2 cellular contexts compared by ENCODE assay signal in genomic region chr17:44086364-44087311, GRCh38.
TF ChIP-seq lines count a peak whose summit lies in the region.

No MANE protein-coding gene starts in this region.

TF ChIP-seq in K562, 482 proteins besides CTCF, POLR2A, EP300 and RAD21 (continued from another document and continues in another):
- TF ChIP-seq, protein P1, sequence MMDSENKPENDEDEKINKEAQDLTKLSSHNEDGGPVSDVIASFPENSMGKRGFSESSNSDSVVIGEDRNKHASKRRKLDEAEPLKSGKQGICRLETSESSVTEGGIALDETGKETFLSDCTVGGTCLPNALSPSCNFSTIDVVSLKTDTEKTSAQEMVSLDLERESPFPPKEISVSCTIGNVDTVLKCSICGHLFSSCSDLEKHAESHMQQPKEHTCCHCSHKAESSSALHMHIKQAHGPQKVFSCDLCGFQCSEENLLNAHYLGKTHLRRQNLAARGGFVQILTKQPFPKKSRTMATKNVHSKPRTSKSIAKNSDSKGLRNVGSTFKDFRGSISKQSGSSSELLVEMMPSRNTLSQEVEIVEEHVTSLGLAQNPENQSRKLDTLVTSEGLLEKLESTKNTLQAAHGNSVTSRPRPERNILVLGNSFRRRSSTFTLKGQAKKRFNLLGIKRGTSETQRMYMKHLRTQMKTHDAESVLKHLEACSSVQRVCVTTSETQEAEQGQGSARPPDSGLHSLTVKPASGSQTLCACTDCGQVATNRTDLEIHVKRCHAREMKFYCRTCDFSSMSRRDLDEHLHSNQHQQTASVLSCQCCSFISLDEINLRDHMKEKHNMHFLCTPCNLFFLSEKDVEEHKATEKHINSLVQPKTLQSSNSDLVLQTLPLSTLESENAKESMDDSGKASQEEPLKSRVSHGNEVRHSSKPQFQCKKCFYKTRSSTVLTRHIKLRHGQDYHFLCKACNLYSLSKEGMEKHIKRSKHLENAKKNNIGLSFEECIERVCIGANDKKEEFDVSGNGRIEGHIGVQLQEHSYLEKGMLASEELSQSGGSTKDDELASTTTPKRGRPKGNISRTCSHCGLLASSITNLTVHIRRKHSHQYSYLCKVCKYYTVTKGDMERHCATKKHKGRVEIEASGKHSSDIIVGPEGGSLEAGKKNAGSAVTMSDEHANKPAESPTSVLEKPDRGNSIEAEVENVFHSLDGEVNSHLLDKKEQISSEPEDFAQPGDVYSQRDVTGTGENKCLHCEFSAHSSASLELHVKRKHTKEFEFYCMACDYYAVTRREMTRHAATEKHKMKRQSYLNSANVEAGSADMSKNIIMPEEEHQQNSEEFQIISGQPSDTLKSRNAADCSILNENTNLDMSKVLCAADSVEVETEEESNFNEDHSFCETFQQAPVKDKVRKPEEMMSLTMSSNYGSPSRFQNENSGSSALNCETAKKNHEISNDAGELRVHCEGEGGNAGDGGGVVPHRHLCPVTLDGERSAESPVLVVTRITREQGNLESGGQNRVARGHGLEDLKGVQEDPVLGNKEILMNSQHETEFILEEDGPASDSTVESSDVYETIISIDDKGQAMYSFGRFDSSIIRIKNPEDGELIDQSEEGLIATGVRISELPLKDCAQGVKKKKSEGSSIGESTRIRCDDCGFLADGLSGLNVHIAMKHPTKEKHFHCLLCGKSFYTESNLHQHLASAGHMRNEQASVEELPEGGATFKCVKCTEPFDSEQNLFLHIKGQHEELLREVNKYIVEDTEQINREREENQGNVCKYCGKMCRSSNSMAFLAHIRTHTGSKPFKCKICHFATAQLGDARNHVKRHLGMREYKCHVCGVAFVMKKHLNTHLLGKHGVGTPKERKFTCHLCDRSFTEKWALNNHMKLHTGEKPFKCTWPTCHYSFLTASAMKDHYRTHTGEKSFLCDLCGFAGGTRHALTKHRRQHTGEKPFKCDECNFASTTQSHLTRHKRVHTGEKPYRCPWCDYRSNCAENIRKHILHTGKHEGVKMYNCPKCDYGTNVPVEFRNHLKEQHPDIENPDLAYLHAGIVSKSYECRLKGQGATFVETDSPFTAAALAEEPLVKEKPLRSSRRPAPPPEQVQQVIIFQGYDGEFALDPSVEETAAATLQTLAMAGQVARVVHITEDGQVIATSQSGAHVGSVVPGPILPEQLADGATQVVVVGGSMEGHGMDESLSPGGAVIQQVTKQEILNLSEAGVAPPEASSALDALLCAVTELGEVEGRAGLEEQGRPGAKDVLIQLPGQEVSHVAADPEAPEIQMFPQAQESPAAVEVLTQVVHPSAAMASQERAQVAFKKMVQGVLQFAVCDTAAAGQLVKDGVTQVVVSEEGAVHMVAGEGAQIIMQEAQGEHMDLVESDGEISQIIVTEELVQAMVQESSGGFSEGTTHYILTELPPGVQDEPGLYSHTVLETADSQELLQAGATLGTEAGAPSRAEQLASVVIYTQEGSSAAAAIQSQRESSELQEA (IDR thresholded peaks at IDR 0.05; ENCODE audit: low read depth) = no peak
- TF ChIP-seq FOS (IDR thresholded peaks at IDR 0.05; ENCODE audit: extremely low read depth, insufficient read length) (peak; percentile 43), HMGN3 (IDR thresholded peaks at IDR 0.05; ENCODE audit: borderline replicate concordance, extremely low read depth, insufficient read length, low read depth, low read length) (no peak), REST (CRISPR knock-in tag; IDR thresholded peaks at IDR 0.05; ENCODE audit: low read depth) (no peak), POLR2AphosphoS2 (IDR thresholded peaks at IDR 0.05; ENCODE audit: low read length) (no peak)
- TF ChIP-seq, protein P2, sequence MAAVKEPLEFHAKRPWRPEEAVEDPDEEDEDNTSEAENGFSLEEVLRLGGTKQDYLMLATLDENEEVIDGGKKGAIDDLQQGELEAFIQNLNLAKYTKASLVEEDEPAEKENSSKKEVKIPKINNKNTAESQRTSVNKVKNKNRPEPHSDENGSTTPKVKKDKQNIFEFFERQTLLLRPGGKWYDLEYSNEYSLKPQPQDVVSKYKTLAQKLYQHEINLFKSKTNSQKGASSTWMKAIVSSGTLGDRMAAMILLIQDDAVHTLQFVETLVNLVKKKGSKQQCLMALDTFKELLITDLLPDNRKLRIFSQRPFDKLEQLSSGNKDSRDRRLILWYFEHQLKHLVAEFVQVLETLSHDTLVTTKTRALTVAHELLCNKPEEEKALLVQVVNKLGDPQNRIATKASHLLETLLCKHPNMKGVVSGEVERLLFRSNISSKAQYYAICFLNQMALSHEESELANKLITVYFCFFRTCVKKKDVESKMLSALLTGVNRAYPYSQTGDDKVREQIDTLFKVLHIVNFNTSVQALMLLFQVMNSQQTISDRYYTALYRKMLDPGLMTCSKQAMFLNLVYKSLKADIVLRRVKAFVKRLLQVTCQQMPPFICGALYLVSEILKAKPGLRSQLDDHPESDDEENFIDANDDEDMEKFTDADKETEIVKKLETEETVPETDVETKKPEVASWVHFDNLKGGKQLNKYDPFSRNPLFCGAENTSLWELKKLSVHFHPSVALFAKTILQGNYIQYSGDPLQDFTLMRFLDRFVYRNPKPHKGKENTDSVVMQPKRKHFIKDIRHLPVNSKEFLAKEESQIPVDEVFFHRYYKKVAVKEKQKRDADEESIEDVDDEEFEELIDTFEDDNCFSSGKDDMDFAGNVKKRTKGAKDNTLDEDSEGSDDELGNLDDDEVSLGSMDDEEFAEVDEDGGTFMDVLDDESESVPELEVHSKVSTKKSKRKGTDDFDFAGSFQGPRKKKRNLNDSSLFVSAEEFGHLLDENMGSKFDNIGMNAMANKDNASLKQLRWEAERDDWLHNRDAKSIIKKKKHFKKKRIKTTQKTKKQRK (IDR thresholded peaks at IDR 0.05; ENCODE audit: borderline replicate concordance, low read depth, low read length) = no peak

TF ChIP-seq in HepG2, 621 proteins besides CTCF, POLR2A, EP300 and RAD21 (continued from another document and continues in another):
- TF ChIP-seq ZNF556 (CRISPR knock-in tag; IDR thresholded peaks at IDR 0.05; ENCODE audit: borderline replicate concordance) (no peak), ZNF629 (CRISPR knock-in tag; conservative IDR thresholded peaks at IDR 0.05) (no peak), DR1 (CRISPR knock-in tag; IDR thresholded peaks at IDR 0.05) (no peak), HNRNPLL (IDR thresholded peaks at IDR 0.05; ENCODE audit: low read depth, low read length, poor library complexity, severe bottlenecking) (no peak), CREB1 (IDR thresholded peaks at IDR 0.05) (no peak), CREB1 (CRISPR knock-in tag; IDR thresholded peaks at IDR 0.05) (no peak), RARA (CRISPR knock-in tag; IDR thresholded peaks at IDR 0.05) (no peak), PLSCR1 (CRISPR knock-in tag; IDR thresholded peaks at IDR 0.05; ENCODE audit: borderline replicate concordance) (no peak), NR0B2 (CRISPR knock-in tag; IDR thresholded peaks at IDR 0.05) (no peak), ZNF563 (CRISPR knock-in tag; IDR thresholded peaks at IDR 0.05) (no peak), REL (CRISPR knock-in tag; conservative IDR thresholded peaks at IDR 0.05) (no peak), FIP1L1 (IDR thresholded peaks at IDR 0.05; ENCODE audit: borderline replicate concordance, insufficient read depth, low read depth, low read length) (no peak), SAP130 (CRISPR knock-in tag; IDR thresholded peaks at IDR 0.05; ENCODE audit: low read depth) (peak; percentile 86), FOXK2 (IDR thresholded peaks at IDR 0.05) (0 out of 2 replicates have a peak, but pooled peaks have one; percentile 18), SALL1 (CRISPR knock-in tag; IDR thresholded peaks at IDR 0.05) (peak; percentile 12; the same call in 1 of the 2 replicates), ZNF225 (CRISPR knock-in tag; IDR thresholded peaks at IDR 0.05) (no peak), EED (CRISPR knock-in tag; IDR thresholded peaks at IDR 0.05) (no peak), ZNF274 (CRISPR knock-in tag; IDR thresholded peaks at IDR 0.05) (no peak), HDAC2 (CRISPR knock-in tag; IDR thresholded peaks at IDR 0.05) (peak; percentile 56; the same call in 1 of the 2 replicates), ZNF260 (CRISPR knock-in tag; IDR thresholded peaks at IDR 0.05; ENCODE audit: borderline replicate concordance, low read depth) (no peak), MYPOP (CRISPR knock-in tag; IDR thresholded peaks at IDR 0.05) (no peak), ZNF784 (CRISPR knock-in tag; IDR thresholded peaks at IDR 0.05; ENCODE audit: borderline replicate concordance) (no peak), ZFAT (CRISPR knock-in tag; conservative IDR thresholded peaks at IDR 0.05) (no peak), ZNF496 (CRISPR knock-in tag; IDR thresholded peaks at IDR 0.05; ENCODE audit: insufficient replicate concordance) (no peak), ETV5 (CRISPR knock-in tag; IDR thresholded peaks at IDR 0.05; ENCODE audit: borderline replicate concordance) (0 out of 2 replicates have a peak, but pooled peaks have one; percentile 10), ZNF451 (CRISPR knock-in tag; IDR thresholded peaks at IDR 0.05) (no peak), ZBTB42 (CRISPR knock-in tag; IDR thresholded peaks at IDR 0.05) (no peak), HOXA3 (CRISPR knock-in tag; IDR thresholded peaks at IDR 0.05) (no peak; the same call in 1 of the 2 replicates), SAFB2 (CRISPR knock-in tag; IDR thresholded peaks at IDR 0.05; ENCODE audit: borderline replicate concordance, low read depth) (no peak), PCBP1 (IDR thresholded peaks at IDR 0.05; ENCODE audit: borderline replicate concordance, low read depth, low read length) (0 out of 2 replicates have a peak, but pooled peaks have one; percentile 84), ZNF550 (CRISPR knock-in tag; IDR thresholded peaks at IDR 0.05; ENCODE audit: borderline replicate concordance) (no peak), FOXK1 (CRISPR knock-in tag; IDR thresholded peaks at IDR 0.05; ENCODE audit: borderline replicate concordance, low read depth) (0 out of 2 replicates have a peak, but pooled peaks have one; percentile 40), ZNF678 (CRISPR knock-in tag; IDR thresholded peaks at IDR 0.05) (no peak), ZNF501 (CRISPR knock-in tag; IDR thresholded peaks at IDR 0.05) (no peak)
- TF ChIP-seq, protein P3, sequence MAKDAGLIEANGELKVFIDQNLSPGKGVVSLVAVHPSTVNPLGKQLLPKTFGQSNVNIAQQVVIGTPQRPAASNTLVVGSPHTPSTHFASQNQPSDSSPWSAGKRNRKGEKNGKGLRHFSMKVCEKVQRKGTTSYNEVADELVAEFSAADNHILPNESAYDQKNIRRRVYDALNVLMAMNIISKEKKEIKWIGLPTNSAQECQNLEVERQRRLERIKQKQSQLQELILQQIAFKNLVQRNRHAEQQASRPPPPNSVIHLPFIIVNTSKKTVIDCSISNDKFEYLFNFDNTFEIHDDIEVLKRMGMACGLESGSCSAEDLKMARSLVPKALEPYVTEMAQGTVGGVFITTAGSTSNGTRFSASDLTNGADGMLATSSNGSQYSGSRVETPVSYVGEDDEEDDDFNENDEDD (CRISPR knock-in tag; IDR thresholded peaks at IDR 0.05; ENCODE audit: borderline replicate concordance) = peak; percentile 35; the same call in 1 of the 2 replicates
- TF ChIP-seq, protein P4, sequence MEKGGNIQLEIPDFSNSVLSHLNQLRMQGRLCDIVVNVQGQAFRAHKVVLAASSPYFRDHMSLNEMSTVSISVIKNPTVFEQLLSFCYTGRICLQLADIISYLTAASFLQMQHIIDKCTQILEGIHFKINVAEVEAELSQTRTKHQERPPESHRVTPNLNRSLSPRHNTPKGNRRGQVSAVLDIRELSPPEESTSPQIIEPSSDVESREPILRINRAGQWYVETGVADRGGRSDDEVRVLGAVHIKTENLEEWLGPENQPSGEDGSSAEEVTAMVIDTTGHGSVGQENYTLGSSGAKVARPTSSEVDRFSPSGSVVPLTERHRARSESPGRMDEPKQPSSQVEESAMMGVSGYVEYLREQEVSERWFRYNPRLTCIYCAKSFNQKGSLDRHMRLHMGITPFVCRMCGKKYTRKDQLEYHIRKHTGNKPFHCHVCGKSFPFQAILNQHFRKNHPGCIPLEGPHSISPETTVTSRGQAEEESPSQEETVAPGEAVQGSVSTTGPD (CRISPR knock-in tag; IDR thresholded peaks at IDR 0.05) = no peak
